Comparison of ENCODE assay signal across 11 cellular contexts in genomic region chr9:133702798-133703570, GRCh38. TPM values are rescaled to one million over a fixed set of nuclear protein-coding genes. Genes with fewer than 3 reads are reported as not detected.
A peak's percentile ranks its signal among the peaks of the same experiment; 100 is the strongest.
DNase-seq lines count a peak whose midpoint lies in the region; ATAC-seq and TF ChIP-seq lines count a peak whose summit lies in the region.
"Had no signal": no experiment of that assay in that cellular context is flagged by ENCODE, and none has a peak within 500 bp of the region (broad histone marks: within the 10 kb centered on the region; RNA-seq: fewer than 3 reads in every experiment).

No MANE protein-coding gene starts in this region.

- H3K4me3 Mint-ChIP-seq in central memory CD8-positive, alpha-beta T cell = peak overlapping the region; percentile 78

- H3K9me3 ChIP-seq in mucosa of descending colon = no peaks in the 10 kb centered on the region
- H3K9me3 ChIP-seq: gastrocnemius medialis had no signal

- H3K4me1 ChIP-seq in mucosa of descending colon (ENCODE audit: low read depth) = no peaks in the 10 kb centered on the region
- H3K4me1 ChIP-seq in urinary bladder (ENCODE audit: insufficient read depth) = no peaks in the 10 kb centered on the region

- H3K27ac ChIP-seq in urinary bladder (ENCODE audit: low read depth) = no peak overlapping the region
- H3K27ac ChIP-seq: C4-2B, gastrocnemius medialis had no signal

- H3K4me3 ChIP-seq in mucosa of descending colon (no peak overlapping the region), urinary bladder (ENCODE audit: low read depth, low read length) (peak overlapping the region; percentile 17)
- H3K4me3 ChIP-seq: gastrocnemius medialis had no signal

- TF ChIP-seq CTCF in mucosa of descending colon (IDR thresholded peaks at IDR 0.05) = no peak
- no peak for TF ChIP-seq CTCF in GM10248 (IDR thresholded peaks at IDR 0.05; ENCODE audit: control extremely low read depth, extremely low read depth, low read depth, missing control alignments)
- TF ChIP-seq CTCF in GM10266 (IDR thresholded peaks at IDR 0.05; ENCODE audit: control insufficient read depth, insufficient read depth, low read depth, missing control alignments) = no peak

- POLR2A ChIA-PET in GM10248 (lab: Yijun Ruan, JAX) = no interaction called here

- no peaks in the 10 kb centered on the region for H3K36me3 ChIP-seq in mucosa of descending colon (ENCODE audit: low read depth)
- H3K36me3 ChIP-seq in urinary bladder (ENCODE audit: insufficient read depth) = no peaks in the 10 kb centered on the region
- H3K36me3 ChIP-seq: gastrocnemius medialis had no signal

- no peaks in the 10 kb centered on the region for H3K27me3 Mint-ChIP-seq in central memory CD8-positive, alpha-beta T cell

- peaks cover 30% of the 10 kb centered on the region for H3K4me1 Mint-ChIP-seq in central memory CD8-positive, alpha-beta T cell

- WGBS in urinary bladder = 29% methylated on average over 39 of the region's 39 CpGs

- CTCF ChIA-PET in GM10248 (lab: Yijun Ruan, JAX) = no interaction called here

- H3K36me3 Mint-ChIP-seq in central memory CD8-positive, alpha-beta T cell (ENCODE audit: insufficient read depth) = peaks cover 5% of the 10 kb centered on the region

- intact Hi-C loops in mucosa of descending colon (cut with DNase I, micrococcal nuclease) = no loop called here

- DNase-seq in stimulated activated CD4-positive, alpha-beta T cell treated with anti-CD3 and anti-CD28 coated beads, Interleukin-2, amount 100 ng/mL, for 4 hours (ENCODE audit: low read depth) = peak; percentile 12
- no peak for DNase-seq in stimulated activated CD4-positive, alpha-beta T cell treated with anti-CD3 and anti-CD28 coated beads, Interleukin-12 subunit alpha, Interleukin-12 subunit beta, amount 100 ng/mL, for 4 hours
- no peak for DNase-seq in central memory CD8-positive, alpha-beta T cell (ENCODE audit: low spot score in 2 of 2)
- DNase-seq in mucosa of descending colon (peak in 1 of 3 donors; percentile 60), GM10248 (ENCODE audit: extremely low spot score) (no peak), GM10266 (ENCODE audit: extremely low spot score) (no peak)
- DNase-seq: NCI-H524 treated with DMSO at 0.1 percent for 48 hours had no signal

- no peak for ATAC-seq in central memory CD8-positive, alpha-beta T cell (replicated peaks; ENCODE audit: extremely low read depth, poor library complexity, severe bottlenecking)
- ATAC-seq in mucosa of descending colon = peak; percentile 14
- ATAC-seq in HG03196 (IDR thresholded peaks at IDR 0.05; ENCODE audit: unreplicated experiment) = no peak
- ATAC-seq: gastrocnemius medialis had no signal

- H3K9me3 Mint-ChIP-seq in central memory CD8-positive, alpha-beta T cell = no peaks in the 10 kb centered on the region

- H3K27ac Mint-ChIP-seq in central memory CD8-positive, alpha-beta T cell (ENCODE audit: low read depth) = peak overlapping the region; percentile 87

RNA-seq across cellular contexts. Expression of gene SARDH, which starts 35.2 kb away (rescaled TPM):
- total RNA-seq in mucosa of descending colon (1 to 10 TPM in 1 of 3 donors, under 1 TPM in 2; 0.23 to 2.1 (median 0.46) TPM), urinary bladder (4.9 TPM)
- 1.5 TPM for polyA plus RNA-seq in urinary bladder
